In genomic region chr9:99140685-99141314, GRCh38 we compare ENCODE assay signal across 8 cellular contexts. TPM values are rescaled to one million over a fixed set of nuclear protein-coding genes. Genes with fewer than 3 reads are reported as not detected.
DNase-seq lines count a peak whose midpoint lies in the region; ATAC-seq and TF ChIP-seq lines count a peak whose summit lies in the region.

No MANE protein-coding gene starts in this region.

- peak; percentile 89 for TF ChIP-seq CTCF in psoas muscle (IDR thresholded peaks at IDR 0.05)

- H3K9me3 ChIP-seq in psoas muscle = no peaks in the 10 kb centered on the region

- POLR2A ChIA-PET in activated naive CD8-positive, alpha-beta T cell treated with anti-CD3 and anti-CD28 coated beads, Interleukin-2, amount 10 ng/mL, durations not matched to agents 7 days and 5 days (lab: Charles Lee) = interaction anchor here (0.6 to 2.6 kb wide), 5 partner anchors 22 to 140 kb away, joined by 3 to 9 read pairs (median 4); no protein-coding TSS in a partner anchor

- no peak overlapping the region for H3K27ac ChIP-seq in psoas muscle

- H3K4me1 ChIP-seq in psoas muscle = peaks cover 34% of the 10 kb centered on the region

- 82 to 90% (median 84%) methylated on average over 2 of the region's 2 CpGs for WGBS in psoas muscle, 3 donors

- no peak overlapping the region for H3K4me3 Mint-ChIP-seq in activated naive CD8-positive, alpha-beta T cell treated with anti-CD3 and anti-CD28 coated beads, Interleukin-2, amount 10 ng/mL, durations not matched to agents 7 days and 5 days

- peaks cover 0 to 66% of the 10 kb centered on the region in 2 donors for H3K36me3 ChIP-seq in psoas muscle (ENCODE audit: insufficient read depth in 1 of 2, low read depth in 1 of 2)

- peaks cover 62% of the 10 kb centered on the region for H3K36me3 Mint-ChIP-seq in activated naive CD8-positive, alpha-beta T cell treated with anti-CD3 and anti-CD28 coated beads, Interleukin-2, amount 10 ng/mL, durations not matched to agents 7 days and 5 days

- H3K9me3 Mint-ChIP-seq in activated naive CD8-positive, alpha-beta T cell treated with anti-CD3 and anti-CD28 coated beads, Interleukin-2, amount 10 ng/mL, durations not matched to agents 7 days and 5 days = no peaks in the 10 kb centered on the region

- intact Hi-C loops in left cardiac atrium (cut with DNase I) = loop anchor here (2.0 to 5.0 kb wide), 4 partner anchors 138 to 293 kb away; no protein-coding TSS in a partner anchor
- intact Hi-C loops in psoas muscle (cut with DNase I) = loop anchor here (2.0 to 5.0 kb wide), 4 partner anchors 138 to 293 kb away; no protein-coding TSS in a partner anchor
- intact Hi-C loops in posterior vena cava (cut with DNase I) = loop anchor here (10.0 kb wide), 1 partner anchor 296 kb away; no protein-coding TSS in a partner anchor

- peak overlapping the region; percentile 60 for H3K27ac Mint-ChIP-seq in activated naive CD8-positive, alpha-beta T cell treated with anti-CD3 and anti-CD28 coated beads, Interleukin-2, amount 10 ng/mL, durations not matched to agents 7 days and 5 days

- no peak overlapping the region for H3K4me3 ChIP-seq in psoas muscle

- H3K4me1 Mint-ChIP-seq in activated naive CD8-positive, alpha-beta T cell treated with anti-CD3 and anti-CD28 coated beads, Interleukin-2, amount 10 ng/mL, durations not matched to agents 7 days and 5 days = peaks cover 32% of the 10 kb centered on the region

- peak; percentile 67 for ATAC-seq in HG02870 (IDR thresholded peaks at IDR 0.05; ENCODE audit: unreplicated experiment)
- ATAC-seq in activated naive CD8-positive, alpha-beta T cell treated with anti-CD3 and anti-CD28 coated beads, Interleukin-2, amount 10 ng/mL, durations not matched to agents 7 days and 5 days (ENCODE audit: low read depth) = peak; percentile 50
- peak; percentile 82 to 88 for ATAC-seq in left cardiac atrium
- ATAC-seq in psoas muscle = peak; percentile 76 to 90 (median 82)

- H3K27me3 Mint-ChIP-seq in activated naive CD8-positive, alpha-beta T cell treated with anti-CD3 and anti-CD28 coated beads, Interleukin-2, amount 10 ng/mL, durations not matched to agents 7 days and 5 days = no peaks in the 10 kb centered on the region

- H3K27me3 ChIP-seq in psoas muscle (ENCODE audit: insufficient read depth in 3 of 3, low read length in 2 of 3) = no peaks in the 10 kb centered on the region

- DNase-seq in SHP77 (lab: John Stamatoyannopoulos, UW) (peak; percentile 4 to 23), SHP77 treated with DMSO at 0.1 percent for 48 hours (lab: John Stamatoyannopoulos, UW) (no peak), RPMI7951 (ENCODE audit: low read depth) (peak; percentile 58), left cardiac atrium (peak; percentile 39), psoas muscle (peak in 1 of 2 donors; percentile 41), posterior vena cava (ENCODE audit: low spot score) (no peak)
- DNase-seq in activated naive CD8-positive, alpha-beta T cell treated with anti-CD3 and anti-CD28 coated beads, Interleukin-2, amount 10 ng/mL, durations not matched to agents 7 days and 5 days = no peak

RNA-seq across cellular contexts. Expression of gene TGFBR1, which starts 35.9 kb away (rescaled TPM):
- 51.5 and 54.8 TPM in 2 replicates for total RNA-seq in RPMI7951 (2014; rRNA removed; shearing (Covaris generic))
- 10 to 100 TPM; 82.7 to 83.5 TPM for total RNA-seq in activated naive CD8-positive, alpha-beta T cell treated with anti-CD3 and anti-CD28 coated beads, Interleukin-2, amount 10 ng/mL, durations not matched to agents 7 days and 5 days
- total RNA-seq in left cardiac atrium = 10 to 100 TPM; 17.3 to 27.1 TPM
- total RNA-seq in psoas muscle = 10 to 100 TPM; 18.3 to 25.7 (median 20.6) TPM
- 1 to 10 TPM; 5.3 to 7.8 (median 5.4) TPM for polyA plus RNA-seq in psoas muscle
- 10 to 100 TPM; 85.0 to 91.6 TPM for total RNA-seq in posterior vena cava

Comparison
In these comparisons a context has a peak if more than half of its experiments do, and no peak if none do; other contexts are left out.
1. DNase-seq: peak in SHP77 (2 of 2), RPMI7951 (single experiment) and left cardiac atrium (single experiment); none in SHP77 treated with DMSO at 0.1 percent for 48 hours (single experiment), activated naive CD8-positive, alpha-beta T cell treated with anti-CD3 and anti-CD28 coated beads, Interleukin-2, amount 10 ng/mL, durations not matched to agents 7 days and 5 days (single experiment) and posterior vena cava (single experiment).
2. Peak in every context shown above with its lines, with median percentiles within 50 percentile points of each other: ATAC-seq.